In the genomic region with DNA sequence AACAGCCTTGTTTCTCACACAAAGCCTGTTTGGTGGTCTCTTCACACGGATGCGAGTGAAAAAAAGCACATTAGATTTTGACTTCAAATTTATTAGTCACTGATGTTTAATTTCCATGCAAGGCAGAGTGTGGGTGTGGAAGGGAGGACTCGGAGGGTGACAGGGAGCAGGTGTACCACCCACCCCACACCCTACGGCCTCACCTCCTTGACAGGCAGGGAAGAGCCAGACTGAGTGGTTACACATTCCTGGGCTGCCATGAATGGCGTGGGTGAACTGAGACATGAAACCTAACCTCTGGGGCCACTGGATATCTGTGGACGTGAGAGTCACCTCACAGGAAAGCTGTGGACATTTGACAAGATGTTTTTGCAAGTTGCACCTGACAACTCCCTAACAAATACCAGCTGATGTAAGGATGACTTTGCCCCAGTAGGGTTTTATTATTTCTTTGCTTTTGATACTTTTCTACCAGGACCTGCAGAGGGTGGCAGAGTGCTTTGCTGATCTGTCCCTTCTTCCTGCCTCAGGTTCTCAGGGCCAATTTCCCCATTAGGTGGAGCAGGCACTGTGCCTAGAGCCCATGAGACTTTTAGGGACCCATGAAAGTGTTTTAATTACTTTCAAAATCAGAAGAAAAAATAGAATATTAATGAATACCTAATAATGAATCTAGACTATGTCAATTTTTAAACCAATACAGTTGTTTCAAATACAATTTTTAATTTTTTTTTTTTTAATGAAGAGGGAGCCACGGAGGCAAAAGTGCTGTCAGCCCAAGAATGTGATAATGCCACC, we compare ENCODE assay signal across 8 cellular contexts. TPM values are rescaled to one million over a fixed set of nuclear protein-coding genes. Genes with fewer than 3 reads are reported as not detected.
A peak's percentile ranks its signal among the peaks of the same experiment; 100 is the strongest.
DNase-seq lines count a peak whose midpoint lies in the region; ATAC-seq, FAIRE-seq and TF ChIP-seq lines count a peak whose summit lies in the region.

No MANE protein-coding gene starts in this region.

- DNase-seq in CD1c-positive myeloid dendritic cell (ENCODE audit: extremely low spot score) (peak; percentile 82), HuH-7 (ENCODE audit: low spot score) (peak; percentile 31), T-helper 17 cell (peak; percentile 16 to 38 (median 29)), T47D (ENCODE audit: low read depth in 1 of 2, low spot score in 1 of 2) (peak; percentile 16 to 79), kidney (no peak), NCI-H1048 (lab: John Stamatoyannopoulos, UW) (no peak)
- peak; percentile 54 for DNase-seq in stimulated activated CD4-positive, alpha-beta T cell treated with anti-CD3 and anti-CD28 coated beads, Interleukin-4, amount 100 ng/mL, for 24 hours

- no peak overlapping the region for H3K4me3 Mint-ChIP-seq in T-helper 17 cell

- H3K27me3 Mint-ChIP-seq in T-helper 17 cell = no peaks in the 10 kb centered on the region

- TF ChIP-seq CTCF in kidney (IDR thresholded peaks at IDR 0.05; ENCODE audit: borderline replicate concordance, extremely low read depth, insufficient read depth) = peak; percentile 83

- no peak overlapping the region for H3K27ac ChIP-seq in kidney (ENCODE audit: low read depth in 2 of 2, low read length in 2 of 2)

- FAIRE-seq in kidney (lab: Jason Lieb, UNC) = peak; percentile 97

- H3K36me3 Mint-ChIP-seq in T-helper 17 cell (ENCODE audit: low read depth) = peaks cover 5% of the 10 kb centered on the region

- no peak overlapping the region for H3K4me3 ChIP-seq in kidney (ENCODE audit: low read length in 2 of 2)

- ATAC-seq in GM18909 (IDR thresholded peaks at IDR 0.05; ENCODE audit: poor library complexity, unreplicated experiment) (peak; percentile 53), T-helper 17 cell (peak; percentile 93)

- in situ Hi-C loops in T47D (cut with HindIII; ENCODE audit: low pct_unique_long_range_greater_than_20kb, low sequenced_read_pairs) = no loop called here

- H3K36me3 ChIP-seq in kidney (ENCODE audit: control insufficient read depth in 1 of 2, insufficient read depth in 2 of 2, low read length in 2 of 2) = no peaks in the 10 kb centered on the region

- no peak overlapping the region for H3K27ac Mint-ChIP-seq in T-helper 17 cell

- H3K4me1 ChIP-seq in kidney (ENCODE audit: control insufficient read depth in 1 of 2, insufficient read depth in 1 of 2, low read depth in 1 of 2, low read length in 2 of 2) = peaks cover 7 to 10% of the 10 kb centered on the region in 2 donors

- H3K9me3 ChIP-seq in T-helper 17 cell (ENCODE audit: control insufficient read depth, low read length, poor library complexity, severe bottlenecking) = no peaks in the 10 kb centered on the region
- H3K9me3 ChIP-seq in kidney (ENCODE audit: control insufficient read depth in 1 of 2, low read length in 2 of 2) = no peaks in the 10 kb centered on the region

- H3K9ac ChIP-seq in kidney (ENCODE audit: low read length in 2 of 2) = no peak overlapping the region

- intact Hi-C loops in kidney (cut with DNase I) = loop anchor here (10.0 kb wide), 1 partner anchor 179 kb away; no protein-coding TSS in a partner anchor

- peaks cover 6% of the 10 kb centered on the region for H3K4me1 Mint-ChIP-seq in T-helper 17 cell

RNA-seq across cellular contexts. Expression of gene CYSLTR2, which starts 58.2 kb away (rescaled TPM):
- total RNA-seq in T-helper 17 cell (1 to 10 TPM; 2.8 to 5.9 TPM), kidney (1.4 TPM)
- 1.2 TPM for polyA plus RNA-seq in kidney (ENCODE audit: insufficient read depth, low read depth, low replicate concordance)

Comparison
In these comparisons a context has a peak if more than half of its experiments do, and no peak if none do; other contexts are left out.
1. DNase-seq: peak in CD1c-positive myeloid dendritic cell (single experiment), HuH-7 (single experiment), T-helper 17 cell (3 of 3), T47D (2 of 2) and stimulated activated CD4-positive, alpha-beta T cell treated with anti-CD3 and anti-CD28 coated beads, Interleukin-4, amount 100 ng/mL, for 24 hours (single experiment); none in kidney (single experiment) and NCI-H1048 (single experiment).